11 cellular contexts compared by ENCODE assay signal in genomic region chrX:110394653-110395052, GRCh38. TPM values are rescaled to one million over a fixed set of nuclear protein-coding genes. Genes with fewer than 3 reads are reported as not detected.
A peak's percentile ranks its signal among the peaks of the same experiment; 100 is the strongest.
DNase-seq lines count a peak whose midpoint lies in the region; ATAC-seq and TF ChIP-seq lines count a peak whose summit lies in the region.
"Had no signal": no experiment of that assay in that cellular context is flagged by ENCODE, and none has a peak within 500 bp of the region (broad histone marks: within the 10 kb centered on the region; RNA-seq: fewer than 3 reads in every experiment).

No MANE protein-coding gene starts in this region.

- intact Hi-C loops in PC-9 (cut with micrococcal nuclease; ENCODE audit: unreplicated experiment) = loop anchor here (1.0 to 5.0 kb wide), 2 partner anchors 8 to 1997 kb away; no protein-coding TSS in a partner anchor

- H3K27ac ChIP-seq in PC-9 = peak overlapping the region; percentile 77
- H3K27ac ChIP-seq in substantia nigra (ENCODE audit: low read depth, low read length, poor library complexity, severe bottlenecking) = no peak overlapping the region
- H3K27ac ChIP-seq: coronary artery had no signal

- ATAC-seq in HG02642 (IDR thresholded peaks at IDR 0.05; ENCODE audit: poor library complexity, unreplicated experiment) (no peak), GM18867 (IDR thresholded peaks at IDR 0.05; ENCODE audit: unreplicated experiment) (no peak), GM18520 (IDR thresholded peaks at IDR 0.05; ENCODE audit: unreplicated experiment) (no peak)

- no peak overlapping the region for H2AFZ ChIP-seq in PC-9

- H3K79me2 ChIP-seq in PC-9 (ENCODE audit: low read depth) = no peaks in the 10 kb centered on the region

- peak overlapping the region; percentile 72 for H3K4me2 ChIP-seq in PC-9

- H3K9me2 ChIP-seq in PC-9 (ENCODE audit: insufficient read depth) = no peaks in the 10 kb centered on the region

- no peaks in the 10 kb centered on the region for H4K20me1 ChIP-seq in PC-9 (ENCODE audit: insufficient read depth)

- no TSS peak for BruUV-seq in PC-9 (replicated peaks; lab: Mats Ljungman, UMichigan)

- H3K4me3 ChIP-seq in PC-9 (no peak overlapping the region), epithelial cell of esophagus (ENCODE audit: low read length) (no peak overlapping the region)
- H3K4me3 ChIP-seq: coronary artery, skin epidermis had no signal

- DNase-seq in H4 (ENCODE audit: low spot score) = peak; percentile 67
- DNase-seq in PC-9 = peak; percentile 66 to 94
- DNase-seq in epithelial cell of esophagus (ENCODE audit: low read depth) = peak; percentile 84
- DNase-seq in myocyte (ENCODE audit: low read depth) = peak; percentile 59
- DNase-seq in substantia nigra (lab: John Stamatoyannopoulos, UW) = no peak
- DNase-seq: CD4-positive, alpha-beta memory T cell had no signal

- TF ChIP-seq CTCF in PC-9 (conservative IDR thresholded peaks at IDR 0.05) (no peak), epithelial cell of esophagus (IDR thresholded peaks at IDR 0.05; ENCODE audit: insufficient read depth, low read depth, low read length, missing control alignments) (no peak)

- POLR2A ChIA-PET in PC-9 (lab: Charles Lee; ENCODE audit: unreplicated experiment) = interaction anchor here (0.6 to 1.1 kb wide), 3 partner anchors 8 to 93 kb away, joined by 3 read pairs; no protein-coding TSS in a partner anchor

- no peaks in the 10 kb centered on the region for H3K27me3 ChIP-seq in PC-9 (ENCODE audit: insufficient read depth, low read depth)

- no peaks in the 10 kb centered on the region for H3K36me3 ChIP-seq in PC-9 (ENCODE audit: low read depth)

- peaks cover 51% of the 10 kb centered on the region for H3K4me1 ChIP-seq in PC-9 (replicated peaks; ENCODE audit: insufficient read depth)

- CTCF ChIA-PET in PC-9 (lab: Charles Lee) = no interaction called here

- H3K9me3 ChIP-seq in PC-9 (ENCODE audit: insufficient read depth, low read depth) = no peaks in the 10 kb centered on the region

- peaks cover 47% of the 10 kb centered on the region for H3F3A ChIP-seq in PC-9 (ENCODE audit: insufficient read depth, low read depth)

RNA-seq across cellular contexts. Expression of gene RTL9, which starts 36.0 kb away (rescaled TPM):
- total RNA-seq in H4 (2014; rRNA removed; shearing (Covaris generic)) = 0.04 and 0.15 TPM in 2 replicates
- total RNA-seq in PC-9 (2021) (0.79 TPM in 1 of 2 replicates, not detected in the other), myocyte (0.52 and 1.2 TPM in 2 replicates)
- 0.32 TPM for polyA plus RNA-seq in myocyte (2012)
- total RNA-seq: CD4-positive, alpha-beta memory T cell had no signal
- polyA plus RNA-seq: CD4-positive, alpha-beta memory T cell had no signal

Comparison
In these comparisons a context has a peak if more than half of its experiments do, and no peak if none do; other contexts are left out.
1. DNase-seq: peak in H4 (single experiment), PC-9 (2 of 2), epithelial cell of esophagus (single experiment) and myocyte (single experiment); none in substantia nigra (0 of 49).